Comparison of ENCODE assay signal across 9 cellular contexts in the genomic region with DNA sequence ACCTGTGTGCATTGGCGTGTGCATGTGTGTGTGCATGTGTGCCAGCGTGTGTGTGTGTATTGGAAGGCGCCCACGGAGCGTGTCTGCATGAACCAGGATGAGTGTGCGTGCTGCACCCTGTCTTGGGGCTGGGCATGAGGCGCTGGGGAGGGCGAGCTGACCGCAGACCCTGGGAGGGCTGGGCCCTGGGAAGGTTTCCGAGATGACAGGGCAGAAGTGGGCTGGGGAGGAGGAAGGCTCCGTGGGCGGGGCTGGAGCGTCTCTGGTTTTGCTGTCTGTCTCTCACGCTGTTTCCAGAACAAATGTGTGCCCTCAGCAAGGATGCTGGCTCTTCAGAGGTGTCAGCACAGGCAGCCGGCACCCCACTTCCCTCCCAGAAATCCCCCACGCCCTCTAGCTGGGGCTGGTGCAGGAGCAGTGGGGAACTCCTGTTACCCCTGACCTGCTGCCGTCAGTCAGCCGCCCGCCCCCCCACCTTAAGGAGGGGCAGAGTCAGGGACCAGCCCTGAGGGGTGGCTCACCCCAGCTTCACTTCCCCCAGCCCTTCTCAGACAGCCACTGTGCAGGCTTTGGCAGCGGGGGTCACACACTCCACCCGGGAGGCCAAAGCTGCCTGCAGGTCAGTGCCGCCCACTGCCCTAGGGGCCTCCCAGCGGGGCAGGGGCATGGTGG. TPM values are rescaled to one million over a fixed set of nuclear protein-coding genes. Genes with fewer than 3 reads are reported as not detected.
DNase-seq lines count a peak whose midpoint lies in the region; ATAC-seq, FAIRE-seq and TF ChIP-seq lines count a peak whose summit lies in the region.
"Had no signal": no experiment of that assay in that cellular context is flagged by ENCODE, and none has a peak within 500 bp of the region (broad histone marks: within the 10 kb centered on the region; RNA-seq: fewer than 3 reads in every experiment).

A gene with protein sequence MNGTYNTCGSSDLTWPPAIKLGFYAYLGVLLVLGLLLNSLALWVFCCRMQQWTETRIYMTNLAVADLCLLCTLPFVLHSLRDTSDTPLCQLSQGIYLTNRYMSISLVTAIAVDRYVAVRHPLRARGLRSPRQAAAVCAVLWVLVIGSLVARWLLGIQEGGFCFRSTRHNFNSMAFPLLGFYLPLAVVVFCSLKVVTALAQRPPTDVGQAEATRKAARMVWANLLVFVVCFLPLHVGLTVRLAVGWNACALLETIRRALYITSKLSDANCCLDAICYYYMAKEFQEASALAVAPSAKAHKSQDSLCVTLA (plus strand): TSS at position 531 of the 672 bp plus-strand sequence. CDS start 4,473 bp downstream, outside the sequence.

- no peak within 1 kb of the TSS for H3K9ac ChIP-seq in H1 (replicated peaks in 1 of 4; ENCODE audit: extremely low read depth in 1 of 4, low read depth in 3 of 4, low read length in 3 of 4)

- no peaks in the 10 kb centered on the region for H3K36me3 ChIP-seq in BJ (ENCODE audit: control insufficient read depth, insufficient read depth, low read length)
- H3K36me3 ChIP-seq in H1 (ENCODE audit: control insufficient read depth in 2 of 4, insufficient read depth in 4 of 4, low read length in 3 of 4): no peaks in the 10 kb centered on the region

- no peak for TF ChIP-seq POLR2A in H1 (IDR thresholded peaks at IDR 0.05; ENCODE audit: control extremely low read depth in 1 of 2, low read depth in 2 of 2, low read length in 2 of 2)

- H4K20me1 ChIP-seq in H1 (replicated peaks in 1 of 2; ENCODE audit: control insufficient read depth in 1 of 2, insufficient read depth in 2 of 2, low read length in 2 of 2): no peaks in the 10 kb centered on the region

- H3K18ac ChIP-seq in H1 (ENCODE audit: extremely low read depth, low read length): no peak within 1 kb of the TSS

- no peaks in the 10 kb centered on the region for H3K79me1 ChIP-seq in H1 (ENCODE audit: low read depth, low read length)

- TF ChIP-seq CTCF in BJ (IDR thresholded peaks at IDR 0.05; ENCODE audit: insufficient read depth, low read depth, low read length) (no peak), H1 (IDR thresholded peaks at IDR 0.05; ENCODE audit: control extremely low read depth in 1 of 3, insufficient read depth in 1 of 3, low read depth in 1 of 3, low read length in 3 of 3) (no peak)

- H3K4me1 ChIP-seq in H1 (replicated peaks in 1 of 4; ENCODE audit: control insufficient read depth in 3 of 4, insufficient read depth in 4 of 4, low read length in 3 of 4): peaks cover 0 to 6% (median 1%) of the 10 kb centered on the region in 4 experiments; a peak in 3 of 7 replicates

- H3K4me3 ChIP-seq in BJ (ENCODE audit: low read depth, low read length): no peak within 1 kb of the TSS
- no peak within 1 kb of the TSS for H3K4me3 ChIP-seq in H1 (ENCODE audit: extremely low read depth in 1 of 4, insufficient read depth in 2 of 4, low read depth in 3 of 4, low read length in 4 of 4)

- H2BK120ac ChIP-seq in H1 (replicated peaks; ENCODE audit: low read depth, low read length): no peak within 1 kb of the TSS

- H3K79me2 ChIP-seq in H1 (ENCODE audit: control insufficient read depth in 1 of 2, insufficient read depth in 2 of 2, low read length in 2 of 2): no peaks in the 10 kb centered on the region

- H4K91ac ChIP-seq in H1 (replicated peaks; ENCODE audit: insufficient read length, low read length): peak within 1 kb of the TSS; percentile 54

- no peak within 1 kb of the TSS for H3K27ac ChIP-seq in H1 (ENCODE audit: low read depth, low read length)

- DNase-seq in BJ (ENCODE audit: low read depth) (peak; percentile 23), HT1080 (ENCODE audit: low read depth) (peak; percentile 68), H1 (ENCODE audit: low read depth in 1 of 2, low spot score in 2 of 2) (no peak), renal cortical epithelial cell (ENCODE audit: low read depth) (peak; percentile 22), NCI-H2081 treated with DMSO at 0.1 percent for 48 hours (lab: John Stamatoyannopoulos, UW) (no peak)
- DNase-seq in activated CD4-positive, alpha-beta T cell treated with anti-CD3 and anti-CD28 coated beads, Interleukin-2, amount 50 U/mL, for 4 hours: peak; percentile 66 to 72

- no peak for TF ChIP-seq EP300 in H1 (IDR thresholded peaks at IDR 0.05; ENCODE audit: borderline replicate concordance in 1 of 2, low read depth in 2 of 2, low read length in 2 of 2)

- no peak within 1 kb of the TSS for H3K4ac ChIP-seq in H1 (replicated peaks; ENCODE audit: insufficient read length, low read depth, low read length)

- WGBS in H1 (ENCODE audit: extremely low coverage in 1 of 2, insufficient coverage in 1 of 2, insufficient read length in 1 of 2, insufficient replicate concordance in 2 of 2, low coverage in 1 of 2, low lambda C conversion rate in 2 of 2, missing lambda C conversion rate in 1 of 2), 2 experiments: 76% methylated on average over 18 of the region's 23 CpGs; no CpG with 5 or more reads in 1 of the 2 experiments

- CTCF ChIA-PET in BJ (lab: Yijun Ruan, JAX): no interaction called here
- CTCF ChIA-PET in H1 (lab: Charles Lee; ENCODE audit: partially characterized antibody): no interaction called here

- H3K14ac ChIP-seq in H1 (ENCODE audit: insufficient read length): no peak within 1 kb of the TSS

- H4K5ac ChIP-seq in H1 (ENCODE audit: insufficient read length, low read depth, low read length): no peak within 1 kb of the TSS

- no peak within 1 kb of the TSS for H3K4me2 ChIP-seq in H1 (ENCODE audit: insufficient read depth in 1 of 2, low read depth in 2 of 2, low read length in 2 of 2)

- no peak within 1 kb of the TSS for H2AK5ac ChIP-seq in H1 (ENCODE audit: low read depth, low read length)

- no peaks in the 10 kb centered on the region for H3K23me2 ChIP-seq in H1 (ENCODE audit: low read depth, low read length)

- POLR2A ChIA-PET in BJ (lab: Charles Lee) (interaction anchor here (0.7 kb wide), 1 partner anchor 24 kb away, joined by 13 read pairs; no protein-coding TSS in a partner anchor), H1 (lab: Charles Lee; ENCODE audit: partially characterized antibody) (no interaction called here)

- H3K9me3 ChIP-seq in H1 (ENCODE audit: insufficient read depth in 2 of 2, low read depth in 1 of 2, low read length in 1 of 2): peaks cover 0 to 11% of the 10 kb centered on the region in 2 experiments; a peak in 1 of 4 replicates

- no peak within 1 kb of the TSS for H2BK15ac ChIP-seq in H1 (ENCODE audit: low read length)

- no peak for TF ChIP-seq RAD21 in H1 (IDR thresholded peaks at IDR 0.05 in 1 of 2, conservative IDR thresholded peaks at IDR 0.05 in 1 of 2; ENCODE audit: low read depth in 2 of 2, low read length in 2 of 2)

- H2AFZ ChIP-seq in H1 (ENCODE audit: low read length): no peak within 1 kb of the TSS

- ATAC-seq in GM21737 (IDR thresholded peaks at IDR 0.05; ENCODE audit: unreplicated experiment): no peak
- no peak for ATAC-seq in GM18868 (IDR thresholded peaks at IDR 0.05; ENCODE audit: unreplicated experiment)

- no peak for FAIRE-seq in H1 (lab: Jason Lieb, UNC)

- H2BK12ac ChIP-seq in H1 (ENCODE audit: low read depth, low read length): no peak within 1 kb of the TSS

- H2BK20ac ChIP-seq in H1 (ENCODE audit: low read length): no peak within 1 kb of the TSS

- no peak within 1 kb of the TSS for H4K8ac ChIP-seq in H1 (ENCODE audit: extremely low read depth, insufficient read depth, low read length)

- H3K56ac ChIP-seq in H1 (replicated peaks; ENCODE audit: insufficient read length, low read depth, low read length): no peak within 1 kb of the TSS

- no peak within 1 kb of the TSS for H3K23ac ChIP-seq in H1 (ENCODE audit: insufficient read length)

- no peak within 1 kb of the TSS for H2BK5ac ChIP-seq in H1 (ENCODE audit: low read depth, low read length)

- H3K27me3 ChIP-seq in BJ (ENCODE audit: control insufficient read depth, insufficient read depth, low read length) (no peaks in the 10 kb centered on the region), H1 (replicated peaks in 1 of 4; ENCODE audit: control insufficient read depth in 3 of 4, extremely low read depth in 1 of 4, insufficient read depth in 3 of 4, low read length in 3 of 4) (no peaks in the 10 kb centered on the region)

TF ChIP-seq in H1, 55 proteins besides CTCF, POLR2A, EP300 and RAD21 (continues in another document):
- TF ChIP-seq MAFK (IDR thresholded peaks at IDR 0.05; ENCODE audit: low read depth, low read length) (no peak), JUN (IDR thresholded peaks at IDR 0.05; ENCODE audit: low read depth, low read length) (no peak)

RNA-seq across cellular contexts. Expression of the gene that starts here (rescaled TPM):
- polyA plus RNA-seq in BJ (2011; rRNA removed) (0.10 and 0.17 TPM in 2 replicates), H1 (2011; rRNA removed) (0.47 and 0.67 TPM in 2 replicates)
- polyA minus RNA-seq in BJ (2011; rRNA and poly(A)+ RNA removed): not detected in 2 replicates
- 0.05 TPM in 1 of 2 replicates, not detected in the other for total RNA-seq in HT1080 (2014; rRNA removed; shearing (Covaris generic))
- 0.06 and 0.12 TPM in 2 replicates for polyA plus RNA-seq in HT1080 (2015; cell fraction: cytosol; rRNA removed)
- 0.18 and 0.32 TPM in 2 replicates for polyA plus RNA-seq in HT1080 (2015; cell fraction: nucleus; rRNA removed)
- 0.29 TPM in 1 of 2 replicates, not detected in the other for total RNA-seq in H1 (2021; fragmentation: NEBNext Ultra II Directional; extraction: Animal tissue kit (Norgen Biotek cat#: 25700))
- polyA plus RNA-seq in H1 (2011; cell fraction: cytosol; rRNA removed): 0.70 TPM
- polyA plus RNA-seq in H1 (2011; cell fraction: nucleus; rRNA removed): 2.6 TPM
- 0.23 to 0.51 TPM (median 0.37 TPM) in 4 replicates for polyA plus RNA-seq in H1 (2012, experiment 1 of 2)
- 0.29 TPM for polyA plus RNA-seq in H1 (2012, experiment 2 of 2)
- 0.24 TPM for polyA plus RNA-seq in H1 (2013, experiment 1 of 2)
- polyA plus RNA-seq in H1 (2013, experiment 2 of 2): 0.13 TPM
- not detected in 2 replicates for polyA minus RNA-seq in H1 (2011; rRNA and poly(A)+ RNA removed)
- polyA minus RNA-seq in H1 (2011; cell fraction: cytosol; rRNA and poly(A)+ RNA removed): not detected
- polyA minus RNA-seq in H1 (2011; cell fraction: nucleus; rRNA and poly(A)+ RNA removed): 0.30 TPM
- 1.6 TPM in 1 of 2 replicates, not detected in the other for total RNA-seq in renal cortical epithelial cell
- total RNA-seq: epithelial cell of proximal tubule had no signal

Comparison
In these comparisons a context has a peak if more than half of its experiments do, and no peak if none do; other contexts are left out.
1. Peak in DNase-seq in BJ; RNA of the gene not detected or under 1 TPM.
2. Peak in DNase-seq in HT1080; RNA of the gene not detected or under 1 TPM.
3. DNase-seq: peak in activated CD4-positive, alpha-beta T cell treated with anti-CD3 and anti-CD28 coated beads, Interleukin-2, amount 50 U/mL, for 4 hours (2 of 2) and renal cortical epithelial cell (single experiment); none in H1 (0 of 2) and NCI-H2081 treated with DMSO at 0.1 percent for 48 hours (single experiment).